Comparison of ENCODE assay signal across 18 cellular contexts in the genomic region with DNA sequence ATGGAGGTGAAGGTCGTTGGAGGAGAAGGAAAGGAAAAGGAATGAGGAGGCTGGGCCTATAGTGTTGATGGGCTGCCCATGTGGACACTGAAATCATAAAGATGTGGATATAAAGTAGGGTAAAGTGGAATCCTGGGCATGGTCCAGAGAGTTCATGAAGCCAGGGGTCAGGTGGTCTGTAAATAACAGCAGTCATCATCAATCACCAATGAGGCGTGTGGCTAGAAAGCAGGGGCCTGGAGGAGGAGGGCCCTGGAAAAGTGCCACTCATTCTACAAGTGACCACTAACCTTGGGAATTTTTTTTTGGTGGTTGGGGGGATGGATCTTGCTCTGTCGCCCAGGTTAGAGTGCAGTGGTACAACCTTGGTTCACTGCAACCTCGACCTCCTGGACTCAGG.
A peak's percentile ranks its signal among the peaks of the same experiment; 100 is the strongest.
DNase-seq lines count a peak whose midpoint lies in the region; ATAC-seq, FAIRE-seq and TF ChIP-seq lines count a peak whose summit lies in the region.
"Had no signal": no experiment of that assay in that cellular context is flagged by ENCODE, and none has a peak within 500 bp of the region (broad histone marks: within the 10 kb centered on the region; RNA-seq: fewer than 3 reads in every experiment).

No MANE protein-coding gene starts in this region.

- H3K4me1 Mint-ChIP-seq in activated T-cell treated with anti-CD3 and anti-CD28 coated beads, Interleukin-2, amount 50 U/mL, for 72 hours (ENCODE audit: low read depth): peaks cover 6% of the 10 kb centered on the region
- peaks cover 28 to 35% (median 34%) of the 10 kb centered on the region in 3 donors for H3K4me1 Mint-ChIP-seq in T-cell
- H3K4me1 Mint-ChIP-seq in nephron progenitor cell: peaks cover 35% of the 10 kb centered on the region

- H2BK20ac ChIP-seq in H1 (ENCODE audit: low read length): no peak overlapping the region

- no peaks in the 10 kb centered on the region for H3K9me3 Mint-ChIP-seq in activated T-cell treated with anti-CD3 and anti-CD28 coated beads, Interleukin-2, amount 50 U/mL, for 72 hours
- H3K9me3 Mint-ChIP-seq in T-cell: no peaks in the 10 kb centered on the region
- H3K9me3 Mint-ChIP-seq in nephron progenitor cell: peaks cover 26% of the 10 kb centered on the region
- H3K9me3 Mint-ChIP-seq: activated naive CD4-positive, alpha-beta T cell treated with anti-CD3 and anti-CD28 coated beads, Interleukin-2, amount 50 U/mL, for 72 hours had no signal

- no peak overlapping the region for H3K18ac ChIP-seq in H1 (ENCODE audit: extremely low read depth, low read length)

- H3K27me3 Mint-ChIP-seq in activated T-cell treated with anti-CD3 and anti-CD28 coated beads, Interleukin-2, amount 50 U/mL, for 72 hours (ENCODE audit: low read depth): no peaks in the 10 kb centered on the region
- H3K27me3 Mint-ChIP-seq in T-cell (no peaks in the 10 kb centered on the region), nephron progenitor cell (ENCODE audit: low read depth, poor library complexity) (peaks cover 14% of the 10 kb centered on the region)

- H2BK5ac ChIP-seq in H1 (ENCODE audit: low read depth, low read length): no peak overlapping the region

- H3K79me1 ChIP-seq in H1 (ENCODE audit: low read depth, low read length): no peaks in the 10 kb centered on the region

- no peak overlapping the region for H3K27ac ChIP-seq in H1 (ENCODE audit: low read depth, low read length)
- H3K27ac ChIP-seq: colonic mucosa, Peyer's patch, psoas muscle, sigmoid colon had no signal

- H3K9me3 ChIP-seq in H1 (ENCODE audit: insufficient read depth in 2 of 2, low read depth in 1 of 2, low read length in 1 of 2): no peaks in the 10 kb centered on the region
- H3K9me3 ChIP-seq: colonic mucosa, Peyer's patch, psoas muscle, sigmoid colon had no signal

- POLR2A ChIA-PET in T-cell (lab: Charles Lee): no interaction called here
- POLR2A ChIA-PET in H1 (lab: Charles Lee; ENCODE audit: partially characterized antibody): interaction anchor here (0.9 kb wide), 1 partner anchor 10 kb away, joined by 3 read pairs; no protein-coding TSS in a partner anchor

- DNase-seq in activated T-cell treated with anti-CD3 and anti-CD28 coated beads, Interleukin-2, amount 50 U/mL, for 72 hours: no peak
- DNase-seq in activated T-cell treated with anti-CD3 and anti-CD28 coated beads, Interleukin-2, amount 50 U/mL, for 1 hour: no peak
- DNase-seq in T-cell (no peak), H1 (ENCODE audit: low read depth in 1 of 2, low spot score in 2 of 2) (no peak), nephron progenitor cell (peak; percentile 24), SHP77 treated with DMSO at 0.1 percent for 48 hours (lab: John Stamatoyannopoulos, UW) (no peak), GM19238 (ENCODE audit: insufficient read length, low spot score) (no peak), NCI-H2081 (lab: John Stamatoyannopoulos, UW) (no peak)
- DNase-seq: aorta, NCI-H1048, psoas muscle, SIG-M5, sigmoid colon had no signal

- H3K23ac ChIP-seq in H1 (ENCODE audit: insufficient read length): no peak overlapping the region

- H3K4me2 ChIP-seq in H1 (ENCODE audit: insufficient read depth in 1 of 2, low read depth in 2 of 2, low read length in 2 of 2): no peak overlapping the region

- WGBS in H1 (ENCODE audit: extremely low coverage in 1 of 2, insufficient coverage in 1 of 2, insufficient read length in 1 of 2, insufficient replicate concordance in 2 of 2, low coverage in 1 of 2, low lambda C conversion rate in 2 of 2, missing lambda C conversion rate in 1 of 2), 2 experiments: 84% methylated on average over 4 of the region's 4 CpGs; no CpG with 5 or more reads in 1 of the 2 experiments

- H2BK12ac ChIP-seq in H1 (ENCODE audit: low read depth, low read length): 0 out of 2 replicates have a peak overlapping the region, but pooled peaks have one; percentile 17

- H3K79me2 ChIP-seq in H1 (ENCODE audit: control insufficient read depth in 1 of 2, insufficient read depth in 2 of 2, low read length in 2 of 2): no peaks in the 10 kb centered on the region

- H3K4me1 ChIP-seq in H1 (replicated peaks in 1 of 4; ENCODE audit: control insufficient read depth in 3 of 4, insufficient read depth in 4 of 4, low read length in 3 of 4): peaks cover 0 to 4% (median 0%) of the 10 kb centered on the region in 4 experiments; a peak in 2 of 7 replicates
- H3K4me1 ChIP-seq: colonic mucosa had no signal

- no peak overlapping the region for H4K5ac ChIP-seq in H1 (ENCODE audit: insufficient read length, low read depth, low read length)

- H3K36me3 ChIP-seq in H1 (ENCODE audit: control insufficient read depth in 2 of 4, insufficient read depth in 4 of 4, low read length in 3 of 4): no peaks in the 10 kb centered on the region
- H3K36me3 ChIP-seq: colonic mucosa, Peyer's patch, sigmoid colon had no signal

- H3K4ac ChIP-seq in H1 (replicated peaks; ENCODE audit: insufficient read length, low read depth, low read length): no peak overlapping the region

- no peak for TF ChIP-seq RAD21 in H1 (IDR thresholded peaks at IDR 0.05 in 1 of 2, conservative IDR thresholded peaks at IDR 0.05 in 1 of 2; ENCODE audit: low read depth in 2 of 2, low read length in 2 of 2)

- H4K91ac ChIP-seq in H1 (replicated peaks; ENCODE audit: insufficient read length, low read length): no peak overlapping the region

- no peak for TF ChIP-seq POLR2A in H1 (IDR thresholded peaks at IDR 0.05; ENCODE audit: control extremely low read depth in 1 of 2, low read depth in 2 of 2, low read length in 2 of 2)

- H3K9ac ChIP-seq in H1 (replicated peaks in 1 of 4; ENCODE audit: extremely low read depth in 1 of 4, low read depth in 3 of 4, low read length in 3 of 4): no peak overlapping the region

- no peak for ATAC-seq in activated T-cell treated with anti-CD3 and anti-CD28 coated beads, Interleukin-2, amount 50 U/mL, for 72 hours (replicated peaks in 1 of 2)
- ATAC-seq in T-cell (replicated peaks in 1 of 4): no peak
- ATAC-seq: psoas muscle had no signal

- no peak overlapping the region for H3K14ac ChIP-seq in H1 (ENCODE audit: insufficient read length)

- no peak for TF ChIP-seq EP300 in H1 (IDR thresholded peaks at IDR 0.05; ENCODE audit: borderline replicate concordance in 1 of 2, low read depth in 2 of 2, low read length in 2 of 2)

- no peaks in the 10 kb centered on the region for H4K20me1 ChIP-seq in H1 (replicated peaks in 1 of 2; ENCODE audit: control insufficient read depth in 1 of 2, insufficient read depth in 2 of 2, low read length in 2 of 2)

- no peaks in the 10 kb centered on the region for H3K27me3 ChIP-seq in H1 (replicated peaks in 1 of 4; ENCODE audit: control insufficient read depth in 3 of 4, extremely low read depth in 1 of 4, insufficient read depth in 3 of 4, low read length in 3 of 4)
- H3K27me3 ChIP-seq: colonic mucosa, Peyer's patch, sigmoid colon had no signal

- H2BK15ac ChIP-seq in H1 (ENCODE audit: low read length): no peak overlapping the region

- H3K4me3 Mint-ChIP-seq in activated T-cell treated with anti-CD3 and anti-CD28 coated beads, Interleukin-2, amount 50 U/mL, for 72 hours: no peak overlapping the region
- H3K4me3 Mint-ChIP-seq in T-cell: no peak overlapping the region
- H3K4me3 Mint-ChIP-seq in nephron progenitor cell: no peak overlapping the region

- H3K23me2 ChIP-seq in H1 (ENCODE audit: low read depth, low read length): no peaks in the 10 kb centered on the region

- no peak overlapping the region for H3K56ac ChIP-seq in H1 (replicated peaks; ENCODE audit: insufficient read length, low read depth, low read length)

- H2AK5ac ChIP-seq in H1 (ENCODE audit: low read depth, low read length): no peak overlapping the region

- no peak overlapping the region; the same call in 1 of the 2 replicates for H4K8ac ChIP-seq in H1 (ENCODE audit: extremely low read depth, insufficient read depth, low read length)

- H2BK120ac ChIP-seq in H1 (replicated peaks; ENCODE audit: low read depth, low read length): no peak overlapping the region

- no peaks in the 10 kb centered on the region for H3K36me3 Mint-ChIP-seq in activated T-cell treated with anti-CD3 and anti-CD28 coated beads, Interleukin-2, amount 50 U/mL, for 72 hours (ENCODE audit: insufficient read depth in 2 of 2)
- H3K36me3 Mint-ChIP-seq in T-cell (peaks cover 24% of the 10 kb centered on the region), nephron progenitor cell (ENCODE audit: low read depth) (peaks cover 24% of the 10 kb centered on the region)
- H3K36me3 Mint-ChIP-seq: activated naive CD4-positive, alpha-beta T cell treated with anti-CD3 and anti-CD28 coated beads, Interleukin-2, amount 50 U/mL, for 72 hours had no signal

- no peak overlapping the region for H3K4me3 ChIP-seq in H1 (ENCODE audit: extremely low read depth in 1 of 4, insufficient read depth in 2 of 4, low read depth in 3 of 4, low read length in 4 of 4)
- H3K4me3 ChIP-seq: colonic mucosa, K562, Peyer's patch, psoas muscle, sigmoid colon had no signal

- TF ChIP-seq CTCF in H1 (IDR thresholded peaks at IDR 0.05; ENCODE audit: control extremely low read depth in 1 of 3, insufficient read depth in 1 of 3, low read depth in 1 of 3, low read length in 3 of 3) (no peak), nephron progenitor cell (IDR thresholded peaks at IDR 0.05) (no peak)

- CTCF ChIA-PET in T-cell (lab: Charles Lee): interaction anchor here in 1 of 2 donors (1.2 to 1.8 kb wide), 3 partner anchors 227 to 242 kb away, joined by 6 to 11 read pairs (median 6); no protein-coding TSS in a partner anchor
- CTCF ChIA-PET in H1 (lab: Charles Lee; ENCODE audit: partially characterized antibody): interaction anchor here (0.6 to 4.2 kb wide), 43 partner anchors 9 to 369 kb away, joined by 3 to 30 read pairs (median 4); no protein-coding TSS in a partner anchor

- no peak for FAIRE-seq in H1 (lab: Jason Lieb, UNC)
- FAIRE-seq: HTR-8/SVneo had no signal

- peak overlapping the region; percentile 17 for H3K27ac Mint-ChIP-seq in activated T-cell treated with anti-CD3 and anti-CD28 coated beads, Interleukin-2, amount 50 U/mL, for 72 hours
- H3K27ac Mint-ChIP-seq in T-cell: peak overlapping the region; percentile 65 to 80
- H3K27ac Mint-ChIP-seq in nephron progenitor cell: peak overlapping the region; percentile 26

- no peak overlapping the region for H2AFZ ChIP-seq in H1 (ENCODE audit: low read length)

TF ChIP-seq in H1, 55 proteins besides CTCF, POLR2A, EP300 and RAD21 (continues in another document):
- TF ChIP-seq SUZ12 (IDR thresholded peaks at IDR 0.05; ENCODE audit: low read length) (no peak), SP4 (IDR thresholded peaks at IDR 0.05; ENCODE audit: low read length) (no peak), HDAC2 (IDR thresholded peaks at IDR 0.05; ENCODE audit: borderline replicate concordance in 1 of 2, low read depth in 2 of 2, low read length in 2 of 2) (no peak)
- TF ChIP-seq, protein P1, sequence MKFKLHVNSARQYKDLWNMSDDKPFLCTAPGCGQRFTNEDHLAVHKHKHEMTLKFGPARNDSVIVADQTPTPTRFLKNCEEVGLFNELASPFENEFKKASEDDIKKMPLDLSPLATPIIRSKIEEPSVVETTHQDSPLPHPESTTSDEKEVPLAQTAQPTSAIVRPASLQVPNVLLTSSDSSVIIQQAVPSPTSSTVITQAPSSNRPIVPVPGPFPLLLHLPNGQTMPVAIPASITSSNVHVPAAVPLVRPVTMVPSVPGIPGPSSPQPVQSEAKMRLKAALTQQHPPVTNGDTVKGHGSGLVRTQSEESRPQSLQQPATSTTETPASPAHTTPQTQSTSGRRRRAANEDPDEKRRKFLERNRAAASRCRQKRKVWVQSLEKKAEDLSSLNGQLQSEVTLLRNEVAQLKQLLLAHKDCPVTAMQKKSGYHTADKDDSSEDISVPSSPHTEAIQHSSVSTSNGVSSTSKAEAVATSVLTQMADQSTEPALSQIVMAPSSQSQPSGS (IDR thresholded peaks at IDR 0.05; ENCODE audit: low read length): no peak

Comparison
In these comparisons a context has a peak if more than half of its experiments do, and no peak if none do; other contexts are left out.
1. H3K27ac Mint-ChIP-seq: peak in every context shown above with its lines; median percentile 72 in T-cell; 26 in nephron progenitor cell; 17 in activated T-cell treated with anti-CD3 and anti-CD28 coated beads, Interleukin-2, amount 50 U/mL, for 72 hours.